In the genomic region with DNA sequence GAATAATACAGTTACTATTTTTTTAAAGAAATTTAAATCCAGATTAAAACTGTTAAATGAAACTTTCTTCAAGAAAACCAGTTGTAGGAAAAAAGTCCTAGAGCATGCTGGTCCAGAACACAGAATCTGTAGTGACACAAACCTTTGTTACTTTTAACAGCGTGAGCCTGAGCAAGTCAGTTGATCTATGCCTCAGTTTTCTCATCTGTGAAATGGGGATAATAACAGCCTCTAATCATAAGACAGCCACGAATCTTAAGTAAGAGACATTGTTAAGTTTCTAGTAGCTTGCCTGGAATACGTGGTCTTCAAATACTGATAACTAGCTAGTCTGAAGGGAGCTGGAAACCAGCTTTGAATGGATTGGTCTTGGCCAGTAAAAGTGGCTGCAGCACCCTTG, we compare ENCODE assay signal across 7 cellular contexts.
"Had no signal": no experiment of that assay in that cellular context is flagged by ENCODE, and none has a peak within 500 bp of the region (broad histone marks: within the 10 kb centered on the region; RNA-seq: fewer than 3 reads in every experiment).

No MANE protein-coding gene starts in this region.

- H3K27me3 Mint-ChIP-seq: IgD-negative memory B cell had no signal

- DNase-seq: GM23248, GOT3, H9, HCEC 1CT, KG1 had no signal

- H3K4me3 Mint-ChIP-seq: H9, IgD-negative memory B cell had no signal

- H2AFZ ChIP-seq: GM23248 had no signal

- H3K4me3 ChIP-seq: GM23248 had no signal

- H3K9me3 Mint-ChIP-seq: H9 had no signal

- H3K9ac ChIP-seq: GM23248 had no signal

- H3K4me1 Mint-ChIP-seq: IgD-negative memory B cell had no signal

- FAIRE-seq: H54 had no signal

- H3K27ac ChIP-seq: GM23248 had no signal

- H3K27ac Mint-ChIP-seq: IgD-negative memory B cell had no signal
